8 cellular contexts compared by ENCODE assay signal in genomic region chr9:123927625-123928308, GRCh38. TPM values are rescaled to one million over a fixed set of nuclear protein-coding genes. Genes with fewer than 3 reads are reported as not detected.
DNase-seq lines count a peak whose midpoint lies in the region; ATAC-seq and TF ChIP-seq lines count a peak whose summit lies in the region.

No MANE protein-coding gene starts in this region.

- no peak overlapping the region for H3K27ac ChIP-seq in BLaER1
- H3K27ac ChIP-seq in VCaP = peak overlapping the region; percentile 6
- peak overlapping the region; percentile 43 to 73 for H3K27ac ChIP-seq in left lung
- H3K27ac ChIP-seq in esophagus squamous epithelium = peak overlapping the region in 1 of 4 donors; percentile 1

- no peak overlapping the region for H3K9ac ChIP-seq in BLaER1

- 51 to 66% methylated on average over 3 of the region's 3 CpGs for WGBS in esophagus squamous epithelium, 2 donors

- ATAC-seq in HG03378 (IDR thresholded peaks at IDR 0.05; ENCODE audit: unreplicated experiment) (peak; percentile 30), left lung (peak; percentile 30)

- no peak overlapping the region for H3K4me3 ChIP-seq in BLaER1
- H3K4me3 ChIP-seq in left lung = peak overlapping the region in 1 of 2 donors; percentile 73
- H3K4me3 ChIP-seq in esophagus squamous epithelium = peak overlapping the region in 1 of 4 donors; percentile 85

- H3K27me3 ChIP-seq in BLaER1 (no peaks in the 10 kb centered on the region), left lung (peaks cover 0 to 39% of the 10 kb centered on the region in 2 donors), esophagus squamous epithelium (no peaks in the 10 kb centered on the region)

- no peak for TF ChIP-seq POLR2A in esophagus squamous epithelium (IDR thresholded peaks at IDR 0.05)

- TF ChIP-seq CTCF in VCaP (conservative IDR thresholded peaks at IDR 0.05) (no peak), left lung (IDR thresholded peaks at IDR 0.05) (no peak), esophagus squamous epithelium (IDR thresholded peaks at IDR 0.05) (no peak)

- H3K9me3 ChIP-seq in BLaER1 = peaks cover 16% of the 10 kb centered on the region
- no peaks in the 10 kb centered on the region for H3K9me3 ChIP-seq in left lung
- no peaks in the 10 kb centered on the region for H3K9me3 ChIP-seq in esophagus squamous epithelium

- intact Hi-C loops in left lung (cut with DNase I) (no loop called here), esophagus squamous epithelium (cut with DNase I) (no loop called here)

- peaks cover 39% of the 10 kb centered on the region for H4K20me1 ChIP-seq in BLaER1

- no peaks in the 10 kb centered on the region for H3K36me3 ChIP-seq in BLaER1
- H3K36me3 ChIP-seq in left lung = no peaks in the 10 kb centered on the region
- H3K36me3 ChIP-seq in esophagus squamous epithelium = no peaks in the 10 kb centered on the region

- H3K4me1 ChIP-seq in BLaER1 = peaks cover 56% of the 10 kb centered on the region
- H3K4me1 ChIP-seq in left lung = peaks cover 20 to 39% of the 10 kb centered on the region in 2 donors
- peaks cover 10 to 29% (median 15%) of the 10 kb centered on the region in 3 donors for H3K4me1 ChIP-seq in esophagus squamous epithelium

- DNase-seq in left lung (no peak), NCI-H2107 (lab: John Stamatoyannopoulos, UW) (no peak), hypothalamus (lab: John Stamatoyannopoulos, UW) (no peak), esophagus squamous epithelium (lab: John Stamatoyannopoulos, UW) (no peak)
- no peak for DNase-seq in activated effector memory CD4-positive, alpha-beta T cell treated with Interleukin-2 at 50 U/mL for 16 hours

- peak overlapping the region; percentile 96 for H3K4me2 ChIP-seq in BLaER1

RNA-seq across cellular contexts. Expression of gene DENND1A, which starts 2.2 kb away (rescaled TPM):
- 10 to 100 TPM; 10.8 to 23.2 TPM for total RNA-seq in left lung
- 10 to 100 TPM in 3 of 4 donors, 1 to 10 TPM in 1; 5.3 to 16.0 (median 12.9) TPM for total RNA-seq in esophagus squamous epithelium
